Comparison of ENCODE assay signal across 1 cellular context in the genomic region with DNA sequence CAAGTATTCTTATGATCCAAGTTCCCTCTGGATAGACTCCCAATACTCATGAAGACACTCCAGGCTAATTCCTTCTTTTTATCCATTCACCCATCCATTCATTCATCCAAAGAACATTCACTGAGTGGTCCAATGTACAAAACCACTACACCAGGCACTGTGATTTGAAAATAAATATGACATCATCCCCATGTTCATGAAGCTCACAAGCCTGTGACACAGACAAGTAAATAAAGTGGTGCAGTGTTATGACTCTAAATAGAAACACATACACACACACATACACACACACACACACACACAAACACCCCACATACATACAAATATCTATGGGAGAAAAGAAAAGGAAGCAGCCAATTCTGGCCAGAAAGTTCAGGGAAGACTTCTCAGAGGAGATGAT.
TF ChIP-seq lines count a peak whose summit lies in the region.

No MANE protein-coding gene starts in this region.

TF ChIP-seq in GM12878, 131 proteins besides CTCF, POLR2A, EP300 and RAD21:
- TF ChIP-seq MLLT1 (IDR thresholded peaks at IDR 0.05) (no peak), ATF7 (IDR thresholded peaks at IDR 0.05; ENCODE audit: low read depth) (0 out of 2 replicates have a peak, but pooled peaks have one; percentile 49)
